In genomic region chr3:12178091-12178820, GRCh38 we compare ENCODE assay signal across 11 cellular contexts. TPM values are rescaled to one million over a fixed set of nuclear protein-coding genes. Genes with fewer than 3 reads are reported as not detected.
DNase-seq lines count a peak whose midpoint lies in the region; ATAC-seq, FAIRE-seq and TF ChIP-seq lines count a peak whose summit lies in the region.
"Had no signal": no experiment of that assay in that cellular context is flagged by ENCODE, and none has a peak within 500 bp of the region (broad histone marks: within the 10 kb centered on the region; RNA-seq: fewer than 3 reads in every experiment).

No MANE protein-coding gene starts in this region.

- no peak overlapping the region for H3K9ac ChIP-seq in IMR-90 (ENCODE audit: low read depth, low read length)
- H3K9ac ChIP-seq in K562 (ENCODE audit: insufficient read depth in 1 of 2, low read depth in 2 of 2, low read length in 2 of 2) = no peak overlapping the region

- H2AK5ac ChIP-seq in IMR-90 (ENCODE audit: low read depth, low read length) = peak overlapping the region; percentile 59; the same call in 1 of the 2 replicates

- H2BK5ac ChIP-seq in IMR-90 (ENCODE audit: low read depth, low read length, poor library complexity, severe bottlenecking) = no peak overlapping the region

- H4K20me1 ChIP-seq in IMR-90 (ENCODE audit: insufficient read depth, low read length) = no peaks in the 10 kb centered on the region
- no peaks in the 10 kb centered on the region for H4K20me1 ChIP-seq in K562 (replicated peaks; ENCODE audit: control insufficient read depth, insufficient read depth, low read length)
- no peaks in the 10 kb centered on the region for H4K20me1 ChIP-seq in hepatocyte (ENCODE audit: insufficient read depth, poor library complexity, severe bottlenecking)

- TF ChIP-seq POLR2A in IMR-90 (IDR thresholded peaks at IDR 0.05; ENCODE audit: low read depth, low read length) (no peak), K562 (conservative IDR thresholded peaks at IDR 0.05) (no peak), thyroid gland (IDR thresholded peaks at IDR 0.05) (no peak)

- H3K27me3 ChIP-seq in IMR-90 (ENCODE audit: control insufficient read depth, insufficient read depth, low read length) = no peaks in the 10 kb centered on the region
- peaks cover 0 to 20% of the 10 kb centered on the region in 2 experiments; a peak in 3 of 5 replicates for H3K27me3 ChIP-seq in K562 (ENCODE audit: control insufficient read depth in 2 of 2, insufficient read depth in 2 of 2, low read length in 2 of 2)
- no peaks in the 10 kb centered on the region for H3K27me3 ChIP-seq in thyroid gland
- no peaks in the 10 kb centered on the region for H3K27me3 ChIP-seq in hepatocyte

- H3K36me3 ChIP-seq in IMR-90 (ENCODE audit: control insufficient read depth, insufficient read depth, low read length) (no peaks in the 10 kb centered on the region), K562 (ENCODE audit: control insufficient read depth, insufficient read depth, low read length) (no peaks in the 10 kb centered on the region), thyroid gland (no peaks in the 10 kb centered on the region), hepatocyte (replicated peaks; ENCODE audit: insufficient read depth, low read depth) (no peaks in the 10 kb centered on the region)

- no peak for ATAC-seq in IMR-90 (ENCODE audit: low read depth)
- ATAC-seq in K562 = no peak

- H2BK15ac ChIP-seq in IMR-90 (ENCODE audit: low read depth, low read length) = 0 out of 3 replicates have a peak overlapping the region, but pooled peaks have one; percentile 32

- no peak overlapping the region for H3K23ac ChIP-seq in IMR-90 (ENCODE audit: low read depth, low read length)

- peak overlapping the region; percentile 26; the same call in 1 of the 2 replicates for H2BK120ac ChIP-seq in IMR-90 (ENCODE audit: low read depth, low read length)

- dilution Hi-C loops in IMR-90 (cut with HindIII; ENCODE audit: low sequenced_read_pairs, unreplicated experiment) = no loop called here

- no peak overlapping the region for H4K91ac ChIP-seq in IMR-90 (ENCODE audit: insufficient read depth, low read depth, low read length)

- H3K9me3 ChIP-seq in IMR-90 (ENCODE audit: control insufficient read depth, insufficient read depth, low read length) (no peaks in the 10 kb centered on the region), K562 (replicated peaks; ENCODE audit: control insufficient read depth, insufficient read depth, low read depth, low read length) (no peaks in the 10 kb centered on the region), thyroid gland (no peaks in the 10 kb centered on the region), hepatocyte (ENCODE audit: low read depth) (no peaks in the 10 kb centered on the region)

- no peak overlapping the region for H2AK9ac ChIP-seq in IMR-90 (replicated peaks; ENCODE audit: low read depth, low read length, poor library complexity)

- H3K27ac ChIP-seq in IMR-90 (ENCODE audit: insufficient read depth, low read length) (no peak overlapping the region), K562 (ENCODE audit: extremely low read depth, low read depth, low read length) (no peak overlapping the region), thyroid gland (peak overlapping the region; percentile 33 to 92 (median 73)), hepatocyte (no peak overlapping the region)
- H3K27ac ChIP-seq: epithelial cell of prostate had no signal

- peak overlapping the region; percentile 23; the same call in 1 of the 2 replicates for H3K4ac ChIP-seq in IMR-90 (ENCODE audit: low read depth, low read length)

- H3K18ac ChIP-seq in IMR-90 (ENCODE audit: low read depth, low read length) = no peak overlapping the region

- intact Hi-C loops in IMR-90 (cut with micrococcal nuclease) = loop anchor here (5.0 kb wide), 2 partner anchors 109 to 331 kb away; partner anchors contain the start of genes PPARG and TAMM41
- intact Hi-C loops in K562 (cut with micrococcal nuclease) = loop anchor here (5.0 kb wide), 2 partner anchors 304 to 331 kb away; partner anchors contain the start of genes TAMM41 and TSEN2
- intact Hi-C loops in thyroid gland (cut with DNase I) = loop anchor here (10.0 kb wide), 1 partner anchor 107 kb away; the partner anchor contains the start of gene PPARG

- peak overlapping the region; percentile 14; the same call in 1 of the 2 replicates for H2BK20ac ChIP-seq in IMR-90 (ENCODE audit: low read depth, low read length)

- H3K4me3 ChIP-seq in IMR-90 (ENCODE audit: insufficient read depth, low read depth, low read length) = no peak overlapping the region
- H3K4me3 ChIP-seq in K562 = no peak overlapping the region
- no peak overlapping the region for H3K4me3 ChIP-seq in thyroid gland (replicated peaks in 1 of 3)
- no peak overlapping the region for H3K4me3 ChIP-seq in hepatocyte

- no peaks in the 10 kb centered on the region for H3K9me2 ChIP-seq in hepatocyte (replicated peaks; ENCODE audit: insufficient read depth)

- 0 out of 4 replicates have a peak overlapping the region, but pooled peaks of 1 of the 2 experiments have one; percentile 40 for H4K8ac ChIP-seq in IMR-90 (ENCODE audit: low read depth in 2 of 2, low read length in 2 of 2)

- no peak for TF ChIP-seq EP300 in K562 (IDR thresholded peaks at IDR 0.05; ENCODE audit: low read length)

- no peak overlapping the region for H4K5ac ChIP-seq in IMR-90 (ENCODE audit: low read depth, low read length)

- DNase-seq in IMR-90 (peak; percentile 58), K562 (ENCODE audit: extremely low read depth in 1 of 4, low spot score in 3 of 4) (no peak), islet precursor cell (peak; percentile 80), thyroid gland (peak; percentile 36 to 55), epidermal melanocyte (ENCODE audit: insufficient read length, low spot score) (no peak), hepatocyte (ENCODE audit: low spot score) (no peak), NCI-H526 treated with DMSO at 0.1 percent for 48 hours (lab: John Stamatoyannopoulos, UW) (no peak)
- DNase-seq: NCI-H345 had no signal

- H3K56ac ChIP-seq in IMR-90 (ENCODE audit: extremely low read depth, insufficient read depth, low read length) = no peak overlapping the region

- H3K4me2 ChIP-seq in IMR-90 (ENCODE audit: low read depth, low read length) (no peak overlapping the region), K562 (ENCODE audit: insufficient read depth, low read length) (no peak overlapping the region), hepatocyte (no peak overlapping the region)

- H3K4me1 ChIP-seq in IMR-90 (ENCODE audit: control insufficient read depth, insufficient read depth, low read length) (peaks cover 12% of the 10 kb centered on the region), K562 (replicated peaks in 1 of 2; ENCODE audit: control insufficient read depth in 2 of 2, insufficient read depth in 2 of 2, low read length in 2 of 2) (no peaks in the 10 kb centered on the region; a peak in 1 of 5 replicates), thyroid gland (peaks cover 20 to 34% of the 10 kb centered on the region in 2 donors), hepatocyte (ENCODE audit: insufficient read depth) (no peaks in the 10 kb centered on the region)

- TF ChIP-seq CTCF in IMR-90 (conservative IDR thresholded peaks at IDR 0.05; ENCODE audit: low read depth, low read length) = no peak
- TF ChIP-seq CTCF in K562 (IDR thresholded peaks at IDR 0.05 in 2 of 3, conservative IDR thresholded peaks at IDR 0.05 in 1 of 3; ENCODE audit: insufficient read depth in 2 of 3, low read depth in 1 of 3, low read length in 3 of 3) = no peak
- no peak for TF ChIP-seq CTCF in thyroid gland (IDR thresholded peaks at IDR 0.05)
- TF ChIP-seq CTCF in hepatocyte (IDR thresholded peaks at IDR 0.05; ENCODE audit: poor library complexity) = no peak

- in situ Hi-C loops in IMR-90 (cut with MboI; ENCODE audit: low sequenced_read_pairs) = loop anchor here (5.0 to 10.0 kb wide), 2 partner anchors 41 to 297 kb away; no protein-coding TSS in a partner anchor
- in situ Hi-C loops in K562 (cut with MboI) = no loop called here

- TF ChIP-seq RAD21 in IMR-90 (IDR thresholded peaks at IDR 0.05; ENCODE audit: low read length) (no peak), K562 (CRISPR knock-in tag; conservative IDR thresholded peaks at IDR 0.05 in 1 of 2, IDR thresholded peaks at IDR 0.05 in 1 of 2) (no peak)

- no peaks in the 10 kb centered on the region for H3K79me2 ChIP-seq in K562 (ENCODE audit: control insufficient read depth, insufficient read depth, low read length)
- H3K79me2 ChIP-seq in hepatocyte = no peaks in the 10 kb centered on the region

- H3K14ac ChIP-seq in IMR-90 (replicated peaks; ENCODE audit: low read depth, low read length) = peak overlapping the region; percentile 25; the same call in 1 of the 2 replicates

- POLR2A ChIA-PET in IMR-90 (lab: Charles Lee; ENCODE audit: unreplicated experiment) = no interaction called here
- POLR2A ChIA-PET in K562 (lab: Yijun Ruan, JAX) = interaction anchor here (0.7 to 1.6 kb wide), 3 partner anchors 11 to 395 kb away, joined by 3 read pairs; no protein-coding TSS in a partner anchor

- CTCF ChIA-PET in IMR-90 (lab: Yijun Ruan, JAX) (interaction anchor here (0.6 to 2.1 kb wide), 5 partner anchors 10 to 301 kb away, joined by 3 to 10 read pairs (median 4); no protein-coding TSS in a partner anchor), K562 (lab: Yijun Ruan, JAX; ENCODE audit: low intra/inter-chr PET ratio) (no interaction called here)

- H3K9me1 ChIP-seq in IMR-90 (ENCODE audit: insufficient read depth, low read length) (peaks cover 15% of the 10 kb centered on the region), K562 (ENCODE audit: control insufficient read depth, insufficient read depth, low read length) (no peaks in the 10 kb centered on the region)

- FAIRE-seq in K562 (lab: Jason Lieb, UNC) = no peak

- no TSS peak for BruUV-seq in IMR-90 (replicated peaks; lab: Mats Ljungman, UMichigan)
- BruUV-seq in K562 (replicated peaks; lab: Mats Ljungman, UMichigan) = no TSS peak

- WGBS in IMR-90 (ENCODE audit: extremely low coverage in 2 of 2, insufficient read length in 1 of 2), 2 experiments = 80% methylated on average over 2 of the region's 6 CpGs; no CpG with 5 or more reads in 1 of the 2 experiments
- 8% methylated on average over 6 of the region's 6 CpGs for whole genome bisulfite sequencing in K562 (ENCODE audit: insufficient coverage, low coverage, missing lambda C conversion rate)
- WGBS in thyroid gland, 2 donors = 74 to 77% methylated on average over 6 of the region's 6 CpGs
- 85% methylated on average over 6 of the region's 6 CpGs for WGBS in hepatocyte (ENCODE audit: low lambda C conversion rate, missing lambda C conversion rate)

- H3K79me1 ChIP-seq in IMR-90 (ENCODE audit: low read depth in 1 of 2, low read length in 2 of 2) = no peaks in the 10 kb centered on the region

- H2AFZ ChIP-seq in IMR-90 (replicated peaks; ENCODE audit: low read length, poor library complexity) (peak overlapping the region; percentile 10), K562 (ENCODE audit: low read depth, low read length) (no peak overlapping the region), hepatocyte (no peak overlapping the region)

RNA-seq across cellular contexts. Expression of gene TIMP4, which starts 19.5 kb away (rescaled TPM):
- 0.54 and 0.56 TPM in 2 replicates for total RNA-seq in IMR-90 (2012; rRNA removed)
- polyA plus RNA-seq in IMR-90 (2012; rRNA removed) = 0.39 and 0.40 TPM in 2 replicates
- 0.57 and 0.80 TPM in 2 replicates for polyA plus RNA-seq in IMR-90 (2012; cell fraction: cytosol; rRNA removed)
- polyA plus RNA-seq in IMR-90 (2012; cell fraction: nucleus; rRNA removed; ENCODE audit: low replicate concordance) = 0.13 and 0.16 TPM in 2 replicates
- total RNA-seq in K562 (2011; cell fraction: chromatin; rRNA removed; ENCODE audit: low replicate concordance) = not detected in 2 replicates
- not detected in 2 replicates for total RNA-seq in K562 (2011; cell fraction: nucleolus; rRNA removed)
- not detected in 2 replicates for total RNA-seq in K562 (2011; cell fraction: nucleoplasm; rRNA removed)
- not detected in 2 replicates for total RNA-seq in K562 (2014; rRNA removed)
- total RNA-seq in K562 (2014; rRNA removed; fragmentation: Illumina TruSeq; extraction: Trizol) = 0.07 and 0.10 TPM in 2 replicates
- not detected in 2 replicates for total RNA-seq in K562 (2015; rRNA removed; fragmentation: Illumina TruSeq; extraction: Trizol)
- total RNA-seq in K562 (2021) = not detected in 2 replicates
- polyA plus RNA-seq in K562 (2011; rRNA removed) = not detected in 2 replicates
- 0.03 TPM in 1 of 2 replicates, not detected in the other for polyA plus RNA-seq in K562 (2011; cell fraction: cytosol; rRNA removed)
- not detected in 2 replicates for polyA plus RNA-seq in K562 (2011; cell fraction: nucleus; rRNA removed)
- polyA plus RNA-seq in K562 (2012) = 0.09 and 0.47 TPM in 2 replicates
- polyA plus RNA-seq in K562 (2014; fragmentation: Illumina TruSeq; extraction: Trizol) = 0.08 TPM in 1 of 2 replicates, not detected in the other
- under 1 TPM in 1 of 2 experiments, not detected in 1; 0.03 TPM for polyA plus RNA-seq in K562 (2014; fragmentation: Nextera tagmentation; extraction: Ambion mirVana)
- polyA plus RNA-seq in K562 (2014; rRNA removed) = not detected in 2 replicates
- not detected in 2 replicates for polyA minus RNA-seq in K562 (2011; rRNA and poly(A)+ RNA removed)
- not detected in 2 replicates for polyA minus RNA-seq in K562 (2011; cell fraction: cytosol; rRNA and poly(A)+ RNA removed)
- polyA minus RNA-seq in K562 (2011; cell fraction: nucleus; rRNA and poly(A)+ RNA removed) = not detected in 2 replicates
- total RNA-seq in thyroid gland = 10 to 100 TPM; 25.4 to 35.3 (median 32.6) TPM
- 4.7 and 5.5 TPM in 2 replicates for total RNA-seq in hepatocyte
- polyA plus RNA-seq in hepatocyte = 4.7 and 5.4 TPM in 2 replicates
- total RNA-seq: activated T-helper 1 cell treated with anti-CD3 and anti-CD28 coated beads, Interleukin-12 subunit alpha, Interleukin-12 subunit beta, Interleukin-2, Interleukin-4 antibody, amounts not matched to agents 30 ng/mL and 10 ng/mL and 1 ng/mL, durations not matched to agents 14 hours and 24 hours and 36 hours; T-helper 1 cell treated with Interleukin-12 subunit alpha and Interleukin-12 subunit beta and Interleukin-4 antibody, amounts not matched to agents 30 ng/mL and 1 ng/mL, for 36 hours had no signal

Comparison
In these comparisons a context has a peak if more than half of its experiments do, and no peak if none do; other contexts are left out.
1. DNase-seq: peak in IMR-90 (single experiment), islet precursor cell (single experiment) and thyroid gland (2 of 2); none in K562 (0 of 4), epidermal melanocyte (single experiment), hepatocyte (single experiment) and NCI-H526 treated with DMSO at 0.1 percent for 48 hours (single experiment).
2. H3K27ac ChIP-seq: peak in thyroid gland (3 of 3); none in IMR-90 (single experiment), K562 (single experiment) and hepatocyte (single experiment).